2 cellular contexts compared by ENCODE assay signal in the genomic region with DNA sequence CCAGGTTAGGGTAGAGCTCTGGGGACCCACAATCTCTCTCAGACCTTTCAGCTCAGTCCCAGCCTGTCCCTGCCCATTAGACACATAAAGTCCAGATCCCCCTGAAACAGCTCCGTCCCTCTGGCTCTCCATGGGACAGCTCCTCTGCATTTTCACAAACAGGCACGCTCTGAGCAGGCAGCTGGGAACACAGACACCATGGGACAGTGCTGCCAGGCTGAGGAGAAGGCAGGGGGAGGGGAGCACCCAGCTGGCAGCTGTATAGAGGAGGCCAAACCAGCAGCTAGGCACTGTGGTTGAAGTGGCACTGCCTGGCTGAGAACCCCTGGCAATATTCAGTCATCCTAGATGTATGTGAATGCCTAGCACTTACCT.
TF ChIP-seq lines count a peak whose summit lies in the region.

No MANE protein-coding gene starts in this region.

TF ChIP-seq in SK-N-SH, 30 proteins besides CTCF, POLR2A, EP300 and RAD21:
- TF ChIP-seq RCOR1 (IDR thresholded peaks at IDR 0.05; ENCODE audit: low read length) = 0 out of 2 replicates have a peak, but pooled peaks have one; percentile 5
- peak; percentile 42 for TF ChIP-seq CHD2 (IDR thresholded peaks at IDR 0.05; ENCODE audit: low read length, partially characterized antibody)
- TF ChIP-seq GATA2 (CRISPR knock-in tag; IDR thresholded peaks at IDR 0.05) = no peak

TF ChIP-seq in SK-N-SH treated with all-trans-retinoic acid at 6 μM for 48 hours, 23 proteins besides CTCF, POLR2A, EP300 and RAD21:
- no peak for TF ChIP-seq TOX (CRISPR knock-in tag; IDR thresholded peaks at IDR 0.05; ENCODE audit: borderline replicate concordance)
- TF ChIP-seq, protein P1, sequence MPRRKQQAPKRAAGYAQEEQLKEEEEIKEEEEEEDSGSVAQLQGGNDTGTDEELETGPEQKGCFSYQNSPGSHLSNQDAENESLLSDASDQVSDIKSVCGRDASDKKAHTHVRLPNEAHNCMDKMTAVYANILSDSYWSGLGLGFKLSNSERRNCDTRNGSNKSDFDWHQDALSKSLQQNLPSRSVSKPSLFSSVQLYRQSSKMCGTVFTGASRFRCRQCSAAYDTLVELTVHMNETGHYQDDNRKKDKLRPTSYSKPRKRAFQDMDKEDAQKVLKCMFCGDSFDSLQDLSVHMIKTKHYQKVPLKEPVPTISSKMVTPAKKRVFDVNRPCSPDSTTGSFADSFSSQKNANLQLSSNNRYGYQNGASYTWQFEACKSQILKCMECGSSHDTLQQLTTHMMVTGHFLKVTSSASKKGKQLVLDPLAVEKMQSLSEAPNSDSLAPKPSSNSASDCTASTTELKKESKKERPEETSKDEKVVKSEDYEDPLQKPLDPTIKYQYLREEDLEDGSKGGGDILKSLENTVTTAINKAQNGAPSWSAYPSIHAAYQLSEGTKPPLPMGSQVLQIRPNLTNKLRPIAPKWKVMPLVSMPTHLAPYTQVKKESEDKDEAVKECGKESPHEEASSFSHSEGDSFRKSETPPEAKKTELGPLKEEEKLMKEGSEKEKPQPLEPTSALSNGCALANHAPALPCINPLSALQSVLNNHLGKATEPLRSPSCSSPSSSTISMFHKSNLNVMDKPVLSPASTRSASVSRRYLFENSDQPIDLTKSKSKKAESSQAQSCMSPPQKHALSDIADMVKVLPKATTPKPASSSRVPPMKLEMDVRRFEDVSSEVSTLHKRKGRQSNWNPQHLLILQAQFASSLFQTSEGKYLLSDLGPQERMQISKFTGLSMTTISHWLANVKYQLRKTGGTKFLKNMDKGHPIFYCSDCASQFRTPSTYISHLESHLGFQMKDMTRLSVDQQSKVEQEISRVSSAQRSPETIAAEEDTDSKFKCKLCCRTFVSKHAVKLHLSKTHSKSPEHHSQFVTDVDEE (CRISPR knock-in tag; IDR thresholded peaks at IDR 0.05) = no peak
- TF ChIP-seq PPARA (CRISPR knock-in tag; IDR thresholded peaks at IDR 0.05; ENCODE audit: borderline replicate concordance) = no peak
- TF ChIP-seq BACH2 (CRISPR knock-in tag; IDR thresholded peaks at IDR 0.05; ENCODE audit: borderline replicate concordance) = no peak
- TF ChIP-seq ZC3H10 (CRISPR knock-in tag; IDR thresholded peaks at IDR 0.05) = no peak
- TF ChIP-seq ZNF8 (CRISPR knock-in tag; IDR thresholded peaks at IDR 0.05) = no peak
- TF ChIP-seq ZFP30 (CRISPR knock-in tag; IDR thresholded peaks at IDR 0.05) = no peak
- TF ChIP-seq, protein P2, sequence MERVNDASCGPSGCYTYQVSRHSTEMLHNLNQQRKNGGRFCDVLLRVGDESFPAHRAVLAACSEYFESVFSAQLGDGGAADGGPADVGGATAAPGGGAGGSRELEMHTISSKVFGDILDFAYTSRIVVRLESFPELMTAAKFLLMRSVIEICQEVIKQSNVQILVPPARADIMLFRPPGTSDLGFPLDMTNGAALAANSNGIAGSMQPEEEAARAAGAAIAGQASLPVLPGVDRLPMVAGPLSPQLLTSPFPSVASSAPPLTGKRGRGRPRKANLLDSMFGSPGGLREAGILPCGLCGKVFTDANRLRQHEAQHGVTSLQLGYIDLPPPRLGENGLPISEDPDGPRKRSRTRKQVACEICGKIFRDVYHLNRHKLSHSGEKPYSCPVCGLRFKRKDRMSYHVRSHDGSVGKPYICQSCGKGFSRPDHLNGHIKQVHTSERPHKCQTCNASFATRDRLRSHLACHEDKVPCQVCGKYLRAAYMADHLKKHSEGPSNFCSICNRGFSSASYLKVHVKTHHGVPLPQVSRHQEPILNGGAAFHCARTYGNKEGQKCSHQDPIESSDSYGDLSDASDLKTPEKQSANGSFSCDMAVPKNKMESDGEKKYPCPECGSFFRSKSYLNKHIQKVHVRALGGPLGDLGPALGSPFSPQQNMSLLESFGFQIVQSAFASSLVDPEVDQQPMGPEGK (CRISPR knock-in tag; IDR thresholded peaks at IDR 0.05; ENCODE audit: borderline replicate concordance) = no peak
- no peak for TF ChIP-seq ZFP3 (CRISPR knock-in tag; IDR thresholded peaks at IDR 0.05)
- no peak for TF ChIP-seq OSR1 (CRISPR knock-in tag; IDR thresholded peaks at IDR 0.05)
- no peak for TF ChIP-seq GLIS3 (CRISPR knock-in tag; IDR thresholded peaks at IDR 0.05)
- TF ChIP-seq RARB (CRISPR knock-in tag; IDR thresholded peaks at IDR 0.05) = no peak
- no peak for TF ChIP-seq ARNTL (CRISPR knock-in tag; IDR thresholded peaks at IDR 0.05; ENCODE audit: borderline replicate concordance, low read depth)
